ENCODE assay signal across 13 cellular contexts in the genomic region with DNA sequence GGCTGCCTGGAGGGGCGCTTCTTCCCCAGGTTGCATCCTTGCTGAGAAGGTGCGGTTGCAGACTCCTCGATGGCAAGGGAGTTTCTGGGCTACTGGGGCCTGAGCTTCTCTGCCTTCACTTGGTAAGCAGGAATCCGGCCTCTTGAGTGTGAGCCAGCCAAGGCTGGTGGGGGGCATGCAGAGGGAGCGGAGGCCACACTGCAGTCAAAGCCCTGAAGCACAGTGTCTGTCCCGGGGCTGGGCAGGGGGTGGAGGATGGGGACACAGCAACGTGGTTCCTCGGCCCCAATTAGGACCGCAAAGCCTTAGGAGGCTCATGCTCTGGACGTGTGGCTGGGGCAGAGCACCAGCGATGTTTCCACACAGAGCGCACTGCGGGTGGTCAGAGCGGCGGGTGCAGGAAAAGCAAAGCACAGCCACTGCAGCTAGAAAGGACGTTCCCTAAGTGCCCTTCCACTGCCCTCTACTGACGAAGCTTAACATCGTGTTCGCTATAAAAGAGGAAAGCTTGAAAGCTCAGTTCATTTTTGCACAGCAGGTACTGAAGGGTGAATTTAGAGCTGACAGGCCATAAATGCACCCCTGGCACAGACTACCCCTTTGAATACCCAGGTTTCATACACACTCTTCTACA.
DNase-seq lines count a peak whose midpoint lies in the region; ATAC-seq, FAIRE-seq and TF ChIP-seq lines count a peak whose summit lies in the region.
"Had no signal": no experiment of that assay in that cellular context is flagged by ENCODE, and none has a peak within 500 bp of the region (broad histone marks: within the 10 kb centered on the region; RNA-seq: fewer than 3 reads in every experiment).

No MANE protein-coding gene starts in this region.

- peak; percentile 35 to 53; a peak in 3 of 5 replicates for TF ChIP-seq RAD21 in A549 (conservative IDR thresholded peaks at IDR 0.05 in 1 of 2, IDR thresholded peaks at IDR 0.05 in 1 of 2)

- POLR2A ChIA-PET in A549 (lab: Yijun Ruan, JAX) = no interaction called here

- H3K27ac ChIP-seq in A549 (no peak overlapping the region), WERI-Rb-1 (no peak overlapping the region), stomach (no peak overlapping the region)
- H3K27ac ChIP-seq: right lobe of liver had no signal

- H3K9me3 ChIP-seq in A549 (peaks cover 10% of the 10 kb centered on the region), WERI-Rb-1 (ENCODE audit: severe bottlenecking) (peaks cover 3% of the 10 kb centered on the region), stomach (peaks cover 0 to 7% (median 4%) of the 10 kb centered on the region in 4 donors)
- H3K9me3 ChIP-seq: right lobe of liver had no signal

- TF ChIP-seq EP300 in A549 (IDR thresholded peaks at IDR 0.05) (no peak), stomach (IDR thresholded peaks at IDR 0.05) (no peak)

- DNase-seq in A549 (ENCODE audit: low read depth in 1 of 2, low spot score in 1 of 2) (peak; percentile 18 to 32), GM12865 (ENCODE audit: low read depth) (peak; percentile 4), NB4 (ENCODE audit: low read depth) (peak; percentile 88), WERI-Rb-1 (no peak), UCSD-AML1 (lab: John Stamatoyannopoulos, UW; ENCODE audit: unreplicated experiment) (no peak), NCI-H1436 (lab: John Stamatoyannopoulos, UW) (no peak), stomach (no peak)
- DNase-seq: activated CD8-positive, alpha-beta T cell treated with anti-CD3 and anti-CD28 coated beads for 36 hours; activated naive CD8-positive, alpha-beta T cell treated with anti-CD3 and anti-CD28 coated beads, Interleukin-2, amount 10 ng/mL, durations not matched to agents 7 days and 5 days; CD4-positive, alpha-beta T cell; NCI-H1105; right lobe of liver had no signal

- H3K27me3 ChIP-seq in WERI-Rb-1 (ENCODE audit: insufficient read depth, low read depth, severe bottlenecking) (no peaks in the 10 kb centered on the region), stomach (no peaks in the 10 kb centered on the region)
- H3K27me3 ChIP-seq: right lobe of liver had no signal

- no peak for TF ChIP-seq POLR2A in A549 (IDR thresholded peaks at IDR 0.05; ENCODE audit: low read length)
- TF ChIP-seq POLR2A in NB4 (IDR thresholded peaks at IDR 0.05; ENCODE audit: extremely low read depth, insufficient read length) = no peak
- no peak for TF ChIP-seq POLR2A in stomach (IDR thresholded peaks at IDR 0.05)

- TF ChIP-seq CTCF in A549 (IDR thresholded peaks at IDR 0.05) (peak; percentile 21; the same call in 1 of the 3 replicates), GM12865 (IDR thresholded peaks at IDR 0.05; ENCODE audit: insufficient read depth, low read depth, low read length, missing control alignments) (peak; percentile 13), NB4 (IDR thresholded peaks at IDR 0.05; ENCODE audit: low read depth, low read length) (peak; percentile 70), WERI-Rb-1 (IDR thresholded peaks at IDR 0.05; ENCODE audit: low read depth, low read length) (peak; percentile 52), stomach (IDR thresholded peaks at IDR 0.05) (no peak)

- intact Hi-C loops in stomach (cut with DNase I; ENCODE audit: low total_unique reads) = no loop called here

- H3K36me3 ChIP-seq in WERI-Rb-1 (no peaks in the 10 kb centered on the region), stomach (no peaks in the 10 kb centered on the region)
- H3K36me3 ChIP-seq: right lobe of liver had no signal

- no peak overlapping the region for H3K4me3 ChIP-seq in A549
- no peak overlapping the region for H3K4me3 ChIP-seq in GM12865 (ENCODE audit: low read depth, low read length)
- no peak overlapping the region for H3K4me3 ChIP-seq in NB4 (ENCODE audit: low read depth, low read length)
- no peak overlapping the region for H3K4me3 ChIP-seq in WERI-Rb-1 (ENCODE audit: low read depth, low read length)
- H3K4me3 ChIP-seq in stomach = no peak overlapping the region
- H3K4me3 ChIP-seq: right lobe of liver had no signal

- H3K4me1 ChIP-seq in A549 (no peaks in the 10 kb centered on the region), stomach (peaks cover 0 to 4% (median 3%) of the 10 kb centered on the region in 4 donors)
- H3K4me1 ChIP-seq: right lobe of liver had no signal

- no peak for FAIRE-seq in A549 (lab: Jason Lieb, UNC)

- peak in 1 of 2 experiments; percentile 63; a peak in 3 of 6 replicates for ATAC-seq in A549
- no peak for ATAC-seq in HG02610 (IDR thresholded peaks at IDR 0.05; ENCODE audit: unreplicated experiment)
- ATAC-seq: activated CD8-positive, alpha-beta T cell treated with anti-CD3 and anti-CD28 coated beads for 36 hours had no signal

- 37% methylated on average over 17 of the region's 19 CpGs for WGBS in A549 (ENCODE audit: missing lambda C conversion rate)
- 85 to 90% (median 87%) methylated on average over 19 of the region's 19 CpGs for WGBS in stomach, 5 donors

- CTCF ChIA-PET in A549 (lab: Yijun Ruan, JAX) = interaction anchor here (1.0 kb wide), 1 partner anchor 10 kb away, joined by 3 read pairs; no protein-coding TSS in a partner anchor

- no peak overlapping the region; the same call in 2 of the 3 replicates for H3K4me2 ChIP-seq in A549

TF ChIP-seq in A549, 52 proteins besides CTCF, POLR2A, EP300 and RAD21:
- TF ChIP-seq HES2 (IDR thresholded peaks at IDR 0.05) (no peak), ATOH8 (CRISPR knock-in tag; IDR thresholded peaks at IDR 0.05; ENCODE audit: low read depth) (no peak), ZFP36 (IDR thresholded peaks at IDR 0.05; ENCODE audit: borderline replicate concordance, partially characterized antibody) (no peak), FOSB (CRISPR knock-in tag; IDR thresholded peaks at IDR 0.05) (no peak), CHD4 (IDR thresholded peaks at IDR 0.05; ENCODE audit: borderline replicate concordance) (no peak)
- TF ChIP-seq, protein P1, sequence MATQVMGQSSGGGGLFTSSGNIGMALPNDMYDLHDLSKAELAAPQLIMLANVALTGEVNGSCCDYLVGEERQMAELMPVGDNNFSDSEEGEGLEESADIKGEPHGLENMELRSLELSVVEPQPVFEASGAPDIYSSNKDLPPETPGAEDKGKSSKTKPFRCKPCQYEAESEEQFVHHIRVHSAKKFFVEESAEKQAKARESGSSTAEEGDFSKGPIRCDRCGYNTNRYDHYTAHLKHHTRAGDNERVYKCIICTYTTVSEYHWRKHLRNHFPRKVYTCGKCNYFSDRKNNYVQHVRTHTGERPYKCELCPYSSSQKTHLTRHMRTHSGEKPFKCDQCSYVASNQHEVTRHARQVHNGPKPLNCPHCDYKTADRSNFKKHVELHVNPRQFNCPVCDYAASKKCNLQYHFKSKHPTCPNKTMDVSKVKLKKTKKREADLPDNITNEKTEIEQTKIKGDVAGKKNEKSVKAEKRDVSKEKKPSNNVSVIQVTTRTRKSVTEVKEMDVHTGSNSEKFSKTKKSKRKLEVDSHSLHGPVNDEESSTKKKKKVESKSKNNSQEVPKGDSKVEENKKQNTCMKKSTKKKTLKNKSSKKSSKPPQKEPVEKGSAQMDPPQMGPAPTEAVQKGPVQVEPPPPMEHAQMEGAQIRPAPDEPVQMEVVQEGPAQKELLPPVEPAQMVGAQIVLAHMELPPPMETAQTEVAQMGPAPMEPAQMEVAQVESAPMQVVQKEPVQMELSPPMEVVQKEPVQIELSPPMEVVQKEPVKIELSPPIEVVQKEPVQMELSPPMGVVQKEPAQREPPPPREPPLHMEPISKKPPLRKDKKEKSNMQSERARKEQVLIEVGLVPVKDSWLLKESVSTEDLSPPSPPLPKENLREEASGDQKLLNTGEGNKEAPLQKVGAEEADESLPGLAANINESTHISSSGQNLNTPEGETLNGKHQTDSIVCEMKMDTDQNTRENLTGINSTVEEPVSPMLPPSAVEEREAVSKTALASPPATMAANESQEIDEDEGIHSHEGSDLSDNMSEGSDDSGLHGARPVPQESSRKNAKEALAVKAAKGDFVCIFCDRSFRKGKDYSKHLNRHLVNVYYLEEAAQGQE (IDR thresholded peaks at IDR 0.05) = no peak
TF ChIP-seq in A549: peak in this region for 0.

Comparison
In these comparisons a context has a peak if more than half of its experiments do, and no peak if none do; other contexts are left out.
1. DNase-seq: peak in A549 (2 of 2), GM12865 (single experiment) and NB4 (single experiment); none in WERI-Rb-1 (single experiment), UCSD-AML1 (single experiment), NCI-H1436 (single experiment) and stomach (single experiment).
2. CTCF ChIP-seq: peak in A549 (single experiment), GM12865 (single experiment), NB4 (single experiment) and WERI-Rb-1 (single experiment); none in stomach (0 of 7).